ENCODE assay signal across 8 cellular contexts in the genomic region with DNA sequence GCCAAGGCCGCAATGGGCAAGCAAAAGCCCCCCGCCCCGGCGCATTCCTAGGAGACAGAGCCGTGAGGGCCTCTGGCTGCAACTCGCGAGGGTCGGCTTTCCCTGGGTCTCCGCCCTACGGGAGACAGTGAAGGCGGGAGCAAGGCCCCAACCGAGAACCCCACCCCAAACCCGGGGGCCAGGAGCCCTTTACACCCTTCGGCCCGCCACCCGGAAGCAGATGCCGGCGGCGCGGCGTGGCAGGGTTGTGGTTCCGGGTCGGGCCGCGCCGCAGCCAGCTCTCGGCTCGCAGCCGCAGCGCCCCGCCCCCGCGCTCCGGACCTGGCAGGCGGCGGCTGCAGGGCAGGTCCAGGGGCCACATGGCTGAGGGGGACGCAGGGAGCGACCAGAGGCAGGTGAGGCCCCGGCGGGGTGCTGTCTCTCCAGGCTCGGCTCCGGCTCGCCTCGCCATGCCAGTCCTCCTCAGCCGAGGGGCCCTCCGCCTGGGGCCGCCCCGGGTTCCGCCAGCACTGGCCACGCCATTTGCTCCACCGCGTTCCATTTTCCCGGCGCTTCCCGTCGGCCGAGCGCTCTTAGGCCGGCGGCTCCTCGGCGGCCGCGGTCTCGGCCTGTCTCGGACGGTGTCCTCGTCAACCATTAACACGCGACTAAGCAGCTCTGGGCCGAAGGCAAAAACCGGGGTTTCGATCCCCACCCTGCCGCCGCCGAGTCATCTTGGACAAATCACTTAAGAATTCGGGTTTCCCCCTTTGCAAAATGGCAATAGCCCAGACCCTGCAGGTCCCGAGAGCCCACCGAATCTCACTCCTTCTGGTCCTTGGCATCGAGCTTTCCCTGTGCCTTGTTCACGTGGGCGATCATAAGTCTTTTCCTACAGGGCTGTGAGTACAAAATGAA. TPM values are rescaled to one million over a fixed set of nuclear protein-coding genes. Genes with fewer than 3 reads are reported as not detected.
DNase-seq lines count a peak whose midpoint lies in the region; ATAC-seq and TF ChIP-seq lines count a peak whose summit lies in the region.

TSS of gene IMPACT (plus strand) at position 273 of the 897 bp plus-strand sequence. CDS start at position 360, 87 bp downstream.

- peaks cover 23% of the 10 kb centered on the region for H3K27me3 Mint-ChIP-seq in activated naive CD4-positive, alpha-beta T cell treated with anti-CD3 and anti-CD28 coated beads, Interleukin-2, amount 10 ng/mL, durations not matched to agents 7 days and 5 days

- peak within 1 kb of the TSS; percentile 81 for H3K27ac Mint-ChIP-seq in activated naive CD4-positive, alpha-beta T cell treated with anti-CD3 and anti-CD28 coated beads, Interleukin-2, amount 10 ng/mL, durations not matched to agents 7 days and 5 days

- peaks cover 8 to 9% of the 10 kb centered on the region in 2 experiments for H3K4me1 ChIP-seq in neutrophil (ENCODE audit: control insufficient read depth in 1 of 2, insufficient read depth in 1 of 2, low read depth in 1 of 2, low read length in 1 of 2)

- H3K27me3 ChIP-seq in neutrophil, result peaks cover 23% of the 10 kb centered on the region

- peak; percentile 77 for ATAC-seq in GM21717 (IDR thresholded peaks at IDR 0.05; ENCODE audit: unreplicated experiment)

- CTCF ChIA-PET in activated naive CD4-positive, alpha-beta T cell treated with anti-CD3 and anti-CD28 coated beads, Interleukin-2, amount 10 ng/mL, durations not matched to agents 7 days and 5 days (lab: Charles Lee), result interaction anchor here (0.8 kb wide), 1 partner anchor 9 kb away, joined by 3 read pairs; no protein-coding TSS in a partner anchor

- peaks cover 25% of the 10 kb centered on the region for H3K4me1 Mint-ChIP-seq in activated naive CD4-positive, alpha-beta T cell treated with anti-CD3 and anti-CD28 coated beads, Interleukin-2, amount 10 ng/mL, durations not matched to agents 7 days and 5 days

- TF ChIP-seq CTCF in neutrophil (IDR thresholded peaks at IDR 0.05), result no peak
- no peak for TF ChIP-seq CTCF in subcutaneous adipose tissue (IDR thresholded peaks at IDR 0.05; ENCODE audit: low read depth)

- peaks cover 23% of the 10 kb centered on the region for H3K36me3 Mint-ChIP-seq in activated naive CD4-positive, alpha-beta T cell treated with anti-CD3 and anti-CD28 coated beads, Interleukin-2, amount 10 ng/mL, durations not matched to agents 7 days and 5 days

- H3K4me3 ChIP-seq in neutrophil (ENCODE audit: low read depth in 1 of 2, low read length in 1 of 2), result peak within 1 kb of the TSS; percentile 83 to 87

- DNase-seq in Daoy (ENCODE audit: low read depth), result peak; percentile 90
- DNase-seq in KG1 (lab: John Stamatoyannopoulos, UW), result peak; percentile 84
- peak; percentile 85 for DNase-seq in SK-N-DZ (ENCODE audit: low spot score)
- peak; percentile 79 for DNase-seq in activated naive CD4-positive, alpha-beta T cell treated with anti-CD3 and anti-CD28 coated beads, Interleukin-2, amount 10 ng/mL, durations not matched to agents 7 days and 5 days
- peak; percentile 84 for DNase-seq in germinal center (ENCODE audit: low spot score)

- H3K9me3 ChIP-seq in neutrophil, result no peaks in the 10 kb centered on the region

- H3K9me3 Mint-ChIP-seq in activated naive CD4-positive, alpha-beta T cell treated with anti-CD3 and anti-CD28 coated beads, Interleukin-2, amount 10 ng/mL, durations not matched to agents 7 days and 5 days, result peaks cover 11% of the 10 kb centered on the region

- H3K4me3 Mint-ChIP-seq in activated naive CD4-positive, alpha-beta T cell treated with anti-CD3 and anti-CD28 coated beads, Interleukin-2, amount 10 ng/mL, durations not matched to agents 7 days and 5 days, result peak within 1 kb of the TSS; percentile 85

- no peaks in the 10 kb centered on the region for H3K36me3 ChIP-seq in neutrophil

- H3K27ac ChIP-seq in neutrophil, result peak within 1 kb of the TSS; percentile 76

RNA-seq across cellular contexts. Expression of gene IMPACT, which starts in this region (rescaled TPM):
- 22.6 and 38.3 TPM in 2 replicates for total RNA-seq in Daoy (2014; rRNA removed; shearing (Covaris generic))
- polyA plus RNA-seq in SK-N-DZ (2014; cell fraction: cytosol; rRNA removed), result 26.9 and 29.9 TPM in 2 replicates
- 14.9 and 16.6 TPM in 2 replicates for polyA plus RNA-seq in SK-N-DZ (2014; cell fraction: nucleus; rRNA removed)
- 10 to 100 TPM; 23.1 to 34.9 (median 28.3) TPM for total RNA-seq in subcutaneous adipose tissue

Comparison
In these comparisons a context has a peak if more than half of its experiments do, and no peak if none do; other contexts are left out.
1. Peak in every context shown above with its lines: DNase-seq, ATAC-seq, H3K4me3 ChIP-seq and H3K27ac ChIP-seq.